Comparison of ENCODE assay signal across 20 cellular contexts in genomic region chr6:20162515-20162914, GRCh38. TPM values are rescaled to one million over a fixed set of nuclear protein-coding genes. Genes with fewer than 3 reads are reported as not detected.
DNase-seq lines count a peak whose midpoint lies in the region; ATAC-seq and TF ChIP-seq lines count a peak whose summit lies in the region.
"Had no signal": no experiment of that assay in that cellular context is flagged by ENCODE, and none has a peak within 500 bp of the region (broad histone marks: within the 10 kb centered on the region; RNA-seq: fewer than 3 reads in every experiment).

No MANE protein-coding gene starts in this region.

- no peaks in the 10 kb centered on the region for H3K27me3 ChIP-seq in transverse colon
- H3K27me3 ChIP-seq: BLaER1 had no signal

- H3K27ac Mint-ChIP-seq in stimulated activated effector memory CD8-positive, alpha-beta T cell treated with anti-CD3 and anti-CD28 coated beads, Interleukin-12 subunit alpha, Interleukin-12 subunit beta, amount 100 ng/mL, for 72 hours = no peak overlapping the region
- H3K27ac Mint-ChIP-seq in T-cell = no peak overlapping the region
- H3K27ac Mint-ChIP-seq: B cell; CD4-positive, CD25-positive, alpha-beta regulatory T cell; CD8-positive, alpha-beta T cell had no signal

- H3K9me3 Mint-ChIP-seq in stimulated activated effector memory CD8-positive, alpha-beta T cell treated with anti-CD3 and anti-CD28 coated beads, Interleukin-12 subunit alpha, Interleukin-12 subunit beta, amount 100 ng/mL, for 72 hours = no peaks in the 10 kb centered on the region
- H3K9me3 Mint-ChIP-seq in T-cell = no peaks in the 10 kb centered on the region
- H3K9me3 Mint-ChIP-seq: CD8-positive, alpha-beta T cell had no signal

- H3K4me1 Mint-ChIP-seq in stimulated activated effector memory CD8-positive, alpha-beta T cell treated with anti-CD3 and anti-CD28 coated beads, Interleukin-12 subunit alpha, Interleukin-12 subunit beta, amount 100 ng/mL, for 72 hours = peaks cover 5% of the 10 kb centered on the region
- H3K4me1 Mint-ChIP-seq in T-cell = peaks cover 0 to 2% (median 0%) of the 10 kb centered on the region in 3 donors
- H3K4me1 Mint-ChIP-seq: B cell had no signal

- in situ Hi-C loops in transverse colon (cut with MboI; ENCODE audit: low pct_ligation_motif_present in 1 of 4, low pct_unique_long_range_greater_than_20kb in 1 of 4, low sequenced_read_pairs in 3 of 4) = no loop called here

- H3K36me3 Mint-ChIP-seq in stimulated activated effector memory CD8-positive, alpha-beta T cell treated with anti-CD3 and anti-CD28 coated beads, Interleukin-12 subunit alpha, Interleukin-12 subunit beta, amount 100 ng/mL, for 72 hours = no peaks in the 10 kb centered on the region
- peaks cover 14% of the 10 kb centered on the region for H3K36me3 Mint-ChIP-seq in T-cell

- no peak overlapping the region for H3K27ac ChIP-seq in transverse colon
- H3K27ac ChIP-seq: 22Rv1, BLaER1, C4-2B had no signal

- peaks cover 0 to 9% (median 4%) of the 10 kb centered on the region in 4 donors for H3K4me1 ChIP-seq in transverse colon
- H3K4me1 ChIP-seq: BLaER1 had no signal

- H3K27me3 Mint-ChIP-seq in T-cell = no peaks in the 10 kb centered on the region
- H3K27me3 Mint-ChIP-seq: B cell; CD4-positive, CD25-positive, alpha-beta regulatory T cell had no signal

- no peak for TF ChIP-seq CTCF in GM12865 (IDR thresholded peaks at IDR 0.05; ENCODE audit: insufficient read depth, low read depth, low read length, missing control alignments)
- TF ChIP-seq CTCF in transverse colon (IDR thresholded peaks at IDR 0.05) = no peak

- 76% methylated on average over 2 of the region's 2 CpGs; no CpG with 5 or more reads in 1 of the 2 donors for WGBS in transverse colon (ENCODE audit: low coverage in 1 of 2), 2 donors

- POLR2A ChIA-PET in T-cell (lab: Charles Lee) = no interaction called here

- no peak for TF ChIP-seq POLR2A in transverse colon (IDR thresholded peaks at IDR 0.05)

- H3K4me3 Mint-ChIP-seq in stimulated activated effector memory CD8-positive, alpha-beta T cell treated with anti-CD3 and anti-CD28 coated beads, Interleukin-12 subunit alpha, Interleukin-12 subunit beta, amount 100 ng/mL, for 72 hours = no peak overlapping the region
- H3K4me3 Mint-ChIP-seq in T-cell = no peak overlapping the region
- H3K4me3 Mint-ChIP-seq: B cell; CD4-positive, CD25-positive, alpha-beta regulatory T cell; CD8-positive, alpha-beta T cell had no signal

- H3K4me3 ChIP-seq in GM12865 (ENCODE audit: low read depth, low read length) (no peak overlapping the region), transverse colon (no peak overlapping the region)
- H3K4me3 ChIP-seq: BLaER1 had no signal

- CTCF ChIA-PET in T-cell (lab: Charles Lee) = no interaction called here

- intact Hi-C loops in transverse colon (cut with DNase I; ENCODE audit: low total_unique reads) = no loop called here

- DNase-seq in GM12865 (ENCODE audit: low read depth) = peak; percentile 22
- DNase-seq in stimulated activated effector memory CD8-positive, alpha-beta T cell treated with anti-CD3 and anti-CD28 coated beads, Interleukin-12 subunit alpha, Interleukin-12 subunit beta, amount 100 ng/mL, for 72 hours (ENCODE audit: low spot score in 2 of 2) = no peak
- DNase-seq in activated naive CD4-positive, alpha-beta T cell treated with anti-CD3 and anti-CD28 coated beads, Interleukin-2, amount 50 U/mL, for 16 hours = no peak
- no peak for DNase-seq in transverse colon
- no peak for DNase-seq in T-cell
- DNase-seq: CD4-positive, CD25-positive, alpha-beta regulatory T cell; CD8-positive, alpha-beta T cell; DMS 273 treated with DMSO at 0.1 percent for 48 hours; DMS79; EL; GDM1; GOT3; HCEC 1CT had no signal

- TF ChIP-seq EP300 in transverse colon (IDR thresholded peaks at IDR 0.05; ENCODE audit: low read depth) = no peak

- H3K36me3 ChIP-seq in transverse colon = peaks cover 0 to 4% (median 0%) of the 10 kb centered on the region in 4 donors

- H3K9me3 ChIP-seq in transverse colon = no peaks in the 10 kb centered on the region

- peak; percentile 58 for ATAC-seq in HG02870 (IDR thresholded peaks at IDR 0.05; ENCODE audit: unreplicated experiment)
- ATAC-seq in HG03432 (IDR thresholded peaks at IDR 0.05; ENCODE audit: unreplicated experiment) = peak; percentile 39
- peak; percentile 44 for ATAC-seq in stimulated activated effector memory CD8-positive, alpha-beta T cell treated with anti-CD3 and anti-CD28 coated beads, Interleukin-12 subunit alpha, Interleukin-12 subunit beta, amount 100 ng/mL, for 72 hours
- ATAC-seq in esophagus mucosa = no peak
- ATAC-seq in T-cell (replicated peaks in 1 of 4) = no peak
- ATAC-seq: CD8-positive, alpha-beta T cell had no signal

RNA-seq across cellular contexts. Expression of gene MBOAT1, which starts 49.8 kb away (rescaled TPM):
- 10 to 100 TPM; 10.3 to 85.3 (median 66.5) TPM for total RNA-seq in transverse colon
- 6.3 TPM for total RNA-seq in esophagus mucosa
- total RNA-seq in T-cell = 10 to 100 TPM in 3 of 5 donors, 1 to 10 TPM in 2; 8.3 to 21.5 (median 12.0) TPM

Comparison
In these comparisons a context has a peak if more than half of its experiments do, and no peak if none do; other contexts are left out.
1. ATAC-seq: peak in HG02870 (single experiment), HG03432 (single experiment) and stimulated activated effector memory CD8-positive, alpha-beta T cell treated with anti-CD3 and anti-CD28 coated beads, Interleukin-12 subunit alpha, Interleukin-12 subunit beta, amount 100 ng/mL, for 72 hours (single experiment); none in esophagus mucosa (single experiment) and T-cell (0 of 4).